Comparison of ENCODE assay signal across 3 cellular contexts in the genomic region with DNA sequence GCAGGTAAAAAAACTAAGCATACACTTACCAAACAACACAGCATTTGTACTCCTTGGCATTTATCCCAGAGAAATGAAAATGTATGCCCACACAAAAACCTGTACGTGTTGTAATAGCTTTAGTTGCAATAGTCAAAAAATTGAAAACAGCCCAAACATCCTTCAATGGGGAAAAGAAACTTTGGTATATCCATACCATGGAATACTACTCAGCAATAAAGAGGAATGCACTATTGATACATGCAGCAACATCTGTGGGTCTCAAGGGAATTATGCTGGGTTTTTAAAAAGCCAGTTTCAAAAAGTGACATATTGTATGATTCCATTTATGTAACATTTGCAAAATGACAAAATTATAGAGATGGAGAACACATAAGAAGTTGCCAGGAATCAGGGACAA.
TF ChIP-seq lines count a peak whose summit lies in the region.

No MANE protein-coding gene starts in this region.

TF ChIP-seq in SK-N-SH treated with all-trans-retinoic acid at 6 μM for 48 hours, 23 proteins besides CTCF, POLR2A, EP300 and RAD21:
- no peak for TF ChIP-seq RARB (CRISPR knock-in tag; IDR thresholded peaks at IDR 0.05)
- peak; percentile 93 for TF ChIP-seq ZNF8 (CRISPR knock-in tag; IDR thresholded peaks at IDR 0.05)

TF ChIP-seq in SK-N-SH, 30 proteins besides CTCF, POLR2A, EP300 and RAD21:
- TF ChIP-seq TAF1 (IDR thresholded peaks at IDR 0.05; ENCODE audit: borderline replicate concordance, low read depth, low read length) (no peak), MEF2A (IDR thresholded peaks at IDR 0.05; ENCODE audit: borderline replicate concordance, low read depth) (no peak), GATA2 (CRISPR knock-in tag; IDR thresholded peaks at IDR 0.05) (no peak), POLR2AphosphoS5 (IDR thresholded peaks at IDR 0.05; ENCODE audit: low read depth, low read length) (no peak), FOXJ3 (CRISPR knock-in tag; IDR thresholded peaks at IDR 0.05) (no peak), SMC3 (IDR thresholded peaks at IDR 0.05; ENCODE audit: low read depth, low read length) (no peak), NRF1 (IDR thresholded peaks at IDR 0.05; ENCODE audit: low read depth, low read length) (no peak), NFIC (IDR thresholded peaks at IDR 0.05; ENCODE audit: borderline replicate concordance) (no peak), ELF1 (IDR thresholded peaks at IDR 0.05) (no peak)
- TF ChIP-seq, protein P1, sequence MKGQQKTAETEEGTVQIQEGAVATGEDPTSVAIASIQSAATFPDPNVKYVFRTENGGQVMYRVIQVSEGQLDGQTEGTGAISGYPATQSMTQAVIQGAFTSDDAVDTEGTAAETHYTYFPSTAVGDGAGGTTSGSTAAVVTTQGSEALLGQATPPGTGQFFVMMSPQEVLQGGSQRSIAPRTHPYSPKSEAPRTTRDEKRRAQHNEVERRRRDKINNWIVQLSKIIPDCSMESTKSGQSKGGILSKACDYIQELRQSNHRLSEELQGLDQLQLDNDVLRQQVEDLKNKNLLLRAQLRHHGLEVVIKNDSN (IDR thresholded peaks at IDR 0.05; ENCODE audit: borderline replicate concordance, low read depth): no peak
- TF ChIP-seq, protein P2, sequence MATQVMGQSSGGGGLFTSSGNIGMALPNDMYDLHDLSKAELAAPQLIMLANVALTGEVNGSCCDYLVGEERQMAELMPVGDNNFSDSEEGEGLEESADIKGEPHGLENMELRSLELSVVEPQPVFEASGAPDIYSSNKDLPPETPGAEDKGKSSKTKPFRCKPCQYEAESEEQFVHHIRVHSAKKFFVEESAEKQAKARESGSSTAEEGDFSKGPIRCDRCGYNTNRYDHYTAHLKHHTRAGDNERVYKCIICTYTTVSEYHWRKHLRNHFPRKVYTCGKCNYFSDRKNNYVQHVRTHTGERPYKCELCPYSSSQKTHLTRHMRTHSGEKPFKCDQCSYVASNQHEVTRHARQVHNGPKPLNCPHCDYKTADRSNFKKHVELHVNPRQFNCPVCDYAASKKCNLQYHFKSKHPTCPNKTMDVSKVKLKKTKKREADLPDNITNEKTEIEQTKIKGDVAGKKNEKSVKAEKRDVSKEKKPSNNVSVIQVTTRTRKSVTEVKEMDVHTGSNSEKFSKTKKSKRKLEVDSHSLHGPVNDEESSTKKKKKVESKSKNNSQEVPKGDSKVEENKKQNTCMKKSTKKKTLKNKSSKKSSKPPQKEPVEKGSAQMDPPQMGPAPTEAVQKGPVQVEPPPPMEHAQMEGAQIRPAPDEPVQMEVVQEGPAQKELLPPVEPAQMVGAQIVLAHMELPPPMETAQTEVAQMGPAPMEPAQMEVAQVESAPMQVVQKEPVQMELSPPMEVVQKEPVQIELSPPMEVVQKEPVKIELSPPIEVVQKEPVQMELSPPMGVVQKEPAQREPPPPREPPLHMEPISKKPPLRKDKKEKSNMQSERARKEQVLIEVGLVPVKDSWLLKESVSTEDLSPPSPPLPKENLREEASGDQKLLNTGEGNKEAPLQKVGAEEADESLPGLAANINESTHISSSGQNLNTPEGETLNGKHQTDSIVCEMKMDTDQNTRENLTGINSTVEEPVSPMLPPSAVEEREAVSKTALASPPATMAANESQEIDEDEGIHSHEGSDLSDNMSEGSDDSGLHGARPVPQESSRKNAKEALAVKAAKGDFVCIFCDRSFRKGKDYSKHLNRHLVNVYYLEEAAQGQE (IDR thresholded peaks at IDR 0.05; ENCODE audit: low read depth, low read length): no peak
- TF ChIP-seq, protein P3, sequence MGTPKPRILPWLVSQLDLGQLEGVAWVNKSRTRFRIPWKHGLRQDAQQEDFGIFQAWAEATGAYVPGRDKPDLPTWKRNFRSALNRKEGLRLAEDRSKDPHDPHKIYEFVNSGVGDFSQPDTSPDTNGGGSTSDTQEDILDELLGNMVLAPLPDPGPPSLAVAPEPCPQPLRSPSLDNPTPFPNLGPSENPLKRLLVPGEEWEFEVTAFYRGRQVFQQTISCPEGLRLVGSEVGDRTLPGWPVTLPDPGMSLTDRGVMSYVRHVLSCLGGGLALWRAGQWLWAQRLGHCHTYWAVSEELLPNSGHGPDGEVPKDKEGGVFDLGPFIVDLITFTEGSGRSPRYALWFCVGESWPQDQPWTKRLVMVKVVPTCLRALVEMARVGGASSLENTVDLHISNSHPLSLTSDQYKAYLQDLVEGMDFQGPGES (IDR thresholded peaks at IDR 0.05; ENCODE audit: low read depth, low read length): no peak
- TF ChIP-seq, protein P4, sequence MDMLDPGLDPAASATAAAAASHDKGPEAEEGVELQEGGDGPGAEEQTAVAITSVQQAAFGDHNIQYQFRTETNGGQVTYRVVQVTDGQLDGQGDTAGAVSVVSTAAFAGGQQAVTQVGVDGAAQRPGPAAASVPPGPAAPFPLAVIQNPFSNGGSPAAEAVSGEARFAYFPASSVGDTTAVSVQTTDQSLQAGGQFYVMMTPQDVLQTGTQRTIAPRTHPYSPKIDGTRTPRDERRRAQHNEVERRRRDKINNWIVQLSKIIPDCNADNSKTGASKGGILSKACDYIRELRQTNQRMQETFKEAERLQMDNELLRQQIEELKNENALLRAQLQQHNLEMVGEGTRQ (IDR thresholded peaks at IDR 0.05; ENCODE audit: borderline replicate concordance, low read depth, low read length): no peak
- TF ChIP-seq, protein P5, sequence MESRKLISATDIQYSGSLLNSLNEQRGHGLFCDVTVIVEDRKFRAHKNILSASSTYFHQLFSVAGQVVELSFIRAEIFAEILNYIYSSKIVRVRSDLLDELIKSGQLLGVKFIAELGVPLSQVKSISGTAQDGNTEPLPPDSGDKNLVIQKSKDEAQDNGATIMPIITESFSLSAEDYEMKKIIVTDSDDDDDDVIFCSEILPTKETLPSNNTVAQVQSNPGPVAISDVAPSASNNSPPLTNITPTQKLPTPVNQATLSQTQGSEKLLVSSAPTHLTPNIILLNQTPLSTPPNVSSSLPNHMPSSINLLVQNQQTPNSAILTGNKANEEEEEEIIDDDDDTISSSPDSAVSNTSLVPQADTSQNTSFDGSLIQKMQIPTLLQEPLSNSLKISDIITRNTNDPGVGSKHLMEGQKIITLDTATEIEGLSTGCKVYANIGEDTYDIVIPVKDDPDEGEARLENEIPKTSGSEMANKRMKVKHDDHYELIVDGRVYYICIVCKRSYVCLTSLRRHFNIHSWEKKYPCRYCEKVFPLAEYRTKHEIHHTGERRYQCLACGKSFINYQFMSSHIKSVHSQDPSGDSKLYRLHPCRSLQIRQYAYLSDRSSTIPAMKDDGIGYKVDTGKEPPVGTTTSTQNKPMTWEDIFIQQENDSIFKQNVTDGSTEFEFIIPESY (IDR thresholded peaks at IDR 0.05; ENCODE audit: borderline replicate concordance, low read depth): no peak

TF ChIP-seq in K562, 482 proteins besides CTCF, POLR2A, EP300 and RAD21:
- peak; percentile 23 for TF ChIP-seq RBM25 (IDR thresholded peaks at IDR 0.05; ENCODE audit: low read depth, low read length, severe bottlenecking)
- no peak for TF ChIP-seq ERF (CRISPR knock-in tag; IDR thresholded peaks at IDR 0.05)
- no peak for TF ChIP-seq NR4A1 (CRISPR knock-in tag; IDR thresholded peaks at IDR 0.05)
- TF ChIP-seq NR4A1 (tag; IDR thresholded peaks at IDR 0.05): no peak
- TF ChIP-seq SRSF3 (IDR thresholded peaks at IDR 0.05; ENCODE audit: insufficient read depth, low read length): no peak
- TF ChIP-seq, protein P4 (CRISPR knock-in tag; IDR thresholded peaks at IDR 0.05): no peak
